ENCODE assay signal across 20 cellular contexts in the genomic region with DNA sequence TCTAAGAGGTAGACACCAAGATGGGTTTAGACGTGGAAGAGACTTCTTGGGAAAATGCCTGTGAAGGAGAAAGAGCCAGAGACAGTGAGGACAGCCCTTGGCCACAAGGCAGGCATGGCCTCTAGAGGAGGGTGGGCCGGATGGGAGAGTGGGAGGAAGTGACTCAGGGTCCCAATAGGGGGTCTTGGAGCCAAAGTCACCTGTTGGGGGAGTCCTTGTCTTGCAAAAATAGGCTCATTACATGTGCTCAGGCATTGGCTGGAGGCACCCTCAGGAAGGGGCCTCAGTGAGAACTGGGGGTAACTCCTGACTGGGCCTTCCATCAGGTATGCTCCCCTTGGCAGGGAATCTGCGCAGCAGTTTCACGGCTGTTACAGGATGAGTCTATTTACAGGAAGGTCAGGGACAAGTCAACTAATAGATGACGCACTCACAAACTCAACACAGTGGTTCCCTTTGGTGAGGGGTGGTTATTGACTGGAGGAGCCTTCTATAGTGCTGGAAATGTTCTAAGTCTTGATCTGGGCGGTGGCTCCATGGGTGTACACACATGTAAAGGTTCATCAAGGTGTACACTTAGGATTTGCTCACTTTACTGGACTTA.
"Had no signal": no experiment of that assay in that cellular context is flagged by ENCODE, and none has a peak within 500 bp of the region (broad histone marks: within the 10 kb centered on the region; RNA-seq: fewer than 3 reads in every experiment).

No MANE protein-coding gene starts in this region.

- H3K27ac Mint-ChIP-seq: activated B cell treated with CpG ODN at 0.5 μM for 24 hours; activated CD4-positive, alpha-beta T cell treated with anti-CD3 and anti-CD28 coated beads, Interleukin-2, amount 10 ng/mL, durations not matched to agents 24 days and 14 days; activated CD8-positive, alpha-beta T cell treated with anti-CD3 and anti-CD28 coated beads, Interleukin-2, amount 10 ng/mL, durations not matched to agents 7 days and 5 days; activated naive CD8-positive, alpha-beta T cell; activated T-cell treated with anti-CD3 and anti-CD28 coated beads, Interleukin-2, amount 50 U/mL, for 72 hours had no signal

- H3K27me3 ChIP-seq: colonic mucosa, pancreas, suprapubic skin had no signal

- DNase-seq: activated B cell treated with CpG ODN at 0.5 μM for 24 hours; activated CD4-positive, alpha-beta T cell treated with anti-CD3 and anti-CD28 coated beads, Interleukin-2, amount 10 ng/mL, durations not matched to agents 24 days and 14 days; activated CD8-positive, alpha-beta memory T cell treated with anti-CD3 and anti-CD28 coated beads, Interleukin-2, amount 50 U/mL, for 4 hours; activated CD8-positive, alpha-beta T cell treated with anti-CD3 and anti-CD28 coated beads, Interleukin-2, amount 10 ng/mL, durations not matched to agents 7 days and 5 days; activated gamma-delta T cell; activated T-cell treated with anti-CD3 and anti-CD28 coated beads, Interleukin-2, amount 50 U/mL, for 72 hours; amniotic stem cell; caudate nucleus; colonic mucosa; effector CD8-positive, alpha-beta T cell; foreskin melanocyte; left colon; midbrain; stimulated activated CD4-positive, alpha-beta T cell treated with anti-CD3 and anti-CD28 coated beads, Interleukin-4, amount 100 ng/mL, for 1 hour; stimulated activated naive CD4-positive, alpha-beta T cell; T-helper 2 cell had no signal

- H3K36me3 Mint-ChIP-seq: activated naive CD8-positive, alpha-beta T cell had no signal

- H3K4me3 ChIP-seq: colonic mucosa, lung, pancreas, suprapubic skin had no signal

- H3K9me3 ChIP-seq: colonic mucosa, pancreas, suprapubic skin had no signal

- ATAC-seq: activated CD8-positive, alpha-beta T cell treated with anti-CD3 and anti-CD28 coated beads, Interleukin-2, amount 10 ng/mL, durations not matched to agents 7 days and 5 days; activated T-cell treated with anti-CD3 and anti-CD28 coated beads, Interleukin-2, amount 50 U/mL, for 72 hours; left colon; pancreas had no signal

- FAIRE-seq: pancreas had no signal

- H3K27ac ChIP-seq: colonic mucosa, pancreas, suprapubic skin had no signal

- H3K4me1 ChIP-seq: colonic mucosa, pancreas, suprapubic skin had no signal

- H3K27me3 Mint-ChIP-seq: activated naive CD8-positive, alpha-beta T cell had no signal

- H3K36me3 ChIP-seq: colonic mucosa, pancreas, suprapubic skin had no signal

- H3K9me3 Mint-ChIP-seq: activated B cell treated with CpG ODN at 0.5 μM for 24 hours; activated CD4-positive, alpha-beta T cell treated with anti-CD3 and anti-CD28 coated beads, Interleukin-2, amount 10 ng/mL, durations not matched to agents 24 days and 14 days; activated T-cell treated with anti-CD3 and anti-CD28 coated beads, Interleukin-2, amount 50 U/mL, for 72 hours had no signal

- H3K4me3 Mint-ChIP-seq: activated B cell treated with CpG ODN at 0.5 μM for 24 hours; activated CD4-positive, alpha-beta T cell treated with anti-CD3 and anti-CD28 coated beads, Interleukin-2, amount 10 ng/mL, durations not matched to agents 24 days and 14 days; activated CD8-positive, alpha-beta T cell treated with anti-CD3 and anti-CD28 coated beads, Interleukin-2, amount 10 ng/mL, durations not matched to agents 7 days and 5 days; activated naive CD8-positive, alpha-beta T cell; activated T-cell treated with anti-CD3 and anti-CD28 coated beads, Interleukin-2, amount 50 U/mL, for 72 hours had no signal
